Comparison of ENCODE assay signal across 8 cellular contexts in the genomic region with DNA sequence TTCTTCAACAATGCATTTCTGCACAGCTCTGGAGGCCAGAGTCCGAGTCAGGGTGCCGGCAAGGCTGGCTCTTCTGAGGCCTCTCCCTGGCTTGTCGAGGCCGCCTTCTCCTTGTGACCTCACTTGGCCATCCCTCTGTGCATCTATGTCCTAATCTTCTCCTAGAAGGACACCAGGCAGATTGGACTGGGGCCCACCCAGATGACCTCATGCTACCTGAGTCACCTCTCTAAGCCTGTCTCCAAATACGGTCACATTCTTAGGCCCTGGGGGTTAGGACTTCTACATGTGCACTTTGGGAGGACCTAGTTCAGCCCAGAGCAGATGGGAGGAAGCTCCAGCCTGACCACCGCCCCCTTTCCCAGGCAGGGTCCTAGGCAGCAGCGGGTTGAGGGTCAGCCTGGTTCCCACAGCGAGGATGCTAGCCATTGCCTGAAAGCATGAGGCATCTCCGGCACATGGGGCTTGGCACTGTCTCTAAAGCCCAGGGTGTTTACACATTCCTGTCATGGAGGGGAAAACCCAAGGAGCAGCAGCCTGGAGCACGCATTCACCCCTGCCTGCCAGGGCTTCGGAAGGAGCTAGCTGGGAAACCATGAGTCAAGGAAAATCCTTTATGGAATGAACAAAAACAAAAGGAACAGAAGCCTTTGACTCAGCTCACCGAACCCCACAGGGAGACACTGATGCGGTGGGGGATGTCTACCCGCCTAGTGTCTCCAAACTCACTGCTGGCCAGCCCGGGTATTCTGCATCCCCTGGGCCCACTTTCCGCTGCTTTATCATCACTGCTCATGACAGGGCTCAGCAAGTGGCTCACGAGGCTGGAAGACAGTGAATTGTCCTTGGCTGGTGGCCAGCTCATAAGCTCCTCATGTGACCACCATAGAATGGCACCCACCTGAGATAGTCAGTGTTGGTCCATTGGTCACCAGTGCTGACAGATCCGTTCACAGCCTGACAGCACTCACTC.
A peak's percentile ranks its signal among the peaks of the same experiment; 100 is the strongest.
DNase-seq lines count a peak whose midpoint lies in the region; ATAC-seq, FAIRE-seq and TF ChIP-seq lines count a peak whose summit lies in the region.
"Not testable (repeated sequence)": the region's sequence is repeated elsewhere in the genome, so short reads cannot be mapped to it uniquely, and the experiment has no call there.

No MANE protein-coding gene starts in this region.

- peak; percentile 31 for ATAC-seq in PC-3
- ATAC-seq in left cardiac atrium = peak in 1 of 2 donors; percentile 18

- not testable (repeated sequence) for H3F3A ChIP-seq in PC-3 (ENCODE audit: low read length, unreplicated experiment)

- H4K20me1 ChIP-seq in PC-3 (ENCODE audit: low read length) = not testable (repeated sequence)

- H3K27ac ChIP-seq in PC-3 (ENCODE audit: low read length) (peak overlapping the region; percentile 100), ascending aorta (peak overlapping the region; percentile 78 to 79), epithelial cell of prostate (peak overlapping the region; percentile 28), stomach (peak overlapping the region in 3 of 5 donors; percentile 22 to 73 (median 62))

- DNase-seq in AG09309 (ENCODE audit: low read depth) = peak; percentile 79
- peak; percentile 40 for DNase-seq in H54 (ENCODE audit: insufficient read length, low spot score)
- DNase-seq in PC-3 = peak; percentile 83
- peak in 1 of 2 donors; percentile 87 for DNase-seq in ascending aorta (ENCODE audit: low spot score in 2 of 2)
- peak; percentile 43 for DNase-seq in epithelial cell of prostate (ENCODE audit: low read depth, low spot score)
- DNase-seq in left cardiac atrium = peak; percentile 42
- DNase-seq in mucosa of gallbladder (ENCODE audit: low spot score) = peak; percentile 41
- not testable (repeated sequence) for DNase-seq in stomach

- not testable (repeated sequence) for BruUV-seq in PC-3 (replicated peaks; lab: Mats Ljungman, UMichigan)

- H3K79me2 ChIP-seq in PC-3 (ENCODE audit: low read length) = not testable (repeated sequence)

- TF ChIP-seq POLR2A in H54 (IDR thresholded peaks at IDR 0.05; ENCODE audit: low read depth, low read length); stomach (IDR thresholded peaks at IDR 0.05): not testable (repeated sequence)

- FAIRE-seq in H54 (lab: Jason Lieb, UNC) = not testable (repeated sequence)

- H3K9me2 ChIP-seq in PC-3 (replicated peaks; ENCODE audit: low read length) = not testable (repeated sequence)

- H3K4me3 ChIP-seq in AG09309 (ENCODE audit: control insufficient read depth, low read depth, low read length); PC-3 (ENCODE audit: low read length); ascending aorta; stomach: not testable (repeated sequence)

- 59 to 78% (median 69%) methylated on average over 9 to 18 of the region's 18 CpGs for WGBS in stomach, 5 donors

- not testable (repeated sequence) for TF ChIP-seq CTCF in AG09309 (IDR thresholded peaks at IDR 0.05; ENCODE audit: control insufficient read depth, insufficient read depth, low read depth, low read length, missing control alignments); PC-3 (conservative IDR thresholded peaks at IDR 0.05; ENCODE audit: low read depth, low read length); ascending aorta (IDR thresholded peaks at IDR 0.05); stomach (IDR thresholded peaks at IDR 0.05)

- intact Hi-C loops in PC-3 (cut with micrococcal nuclease) = loop anchor here (5.0 kb wide), 1 partner anchor 90 kb away; no protein-coding TSS in a partner anchor
- intact Hi-C loops in ascending aorta (cut with DNase I); left cardiac atrium (cut with DNase I); stomach (cut with DNase I; ENCODE audit: low total_unique reads): not testable (repeated sequence)

- TF ChIP-seq EP300 in stomach (IDR thresholded peaks at IDR 0.05) = not testable (repeated sequence)

- not testable (repeated sequence) for H2AFZ ChIP-seq in PC-3 (ENCODE audit: low read length)

- H3K4me1 ChIP-seq in PC-3 (ENCODE audit: insufficient read depth, low read length) = peaks cover 61% of the 10 kb centered on the region
- peaks cover 12 to 31% of the 10 kb centered on the region in 2 donors for H3K4me1 ChIP-seq in ascending aorta
- peaks cover 5 to 50% (median 24%) of the 10 kb centered on the region in 4 donors for H3K4me1 ChIP-seq in stomach

- not testable (repeated sequence) for H3K27me3 ChIP-seq in PC-3 (ENCODE audit: low read length); ascending aorta; stomach

- not testable (repeated sequence) for H3K36me3 ChIP-seq in PC-3 (ENCODE audit: low read depth, low read length); ascending aorta; stomach

- H3K9me3 ChIP-seq in PC-3 (ENCODE audit: low read length); ascending aorta; stomach: not testable (repeated sequence)

- H3K9ac ChIP-seq in PC-3 (ENCODE audit: low read length) = peak overlapping the region; percentile 94

- POLR2A ChIA-PET in PC-3 (lab: Charles Lee; ENCODE audit: unreplicated experiment) = not testable (repeated sequence)

- CTCF ChIA-PET in PC-3 (lab: Charles Lee) = not testable (repeated sequence)

- H3K4me2 ChIP-seq in PC-3 (ENCODE audit: low read length) = peak overlapping the region; percentile 46

Comparison
In these comparisons a context has a peak if more than half of its experiments do, and no peak if none do; other contexts are left out.
1. H3K27ac ChIP-seq: peak in every context shown above with its lines; median percentile 100 in PC-3; 78 in ascending aorta; 62 in stomach; 28 in epithelial cell of prostate.